ENCODE assay signal across 7 cellular contexts in the genomic region with DNA sequence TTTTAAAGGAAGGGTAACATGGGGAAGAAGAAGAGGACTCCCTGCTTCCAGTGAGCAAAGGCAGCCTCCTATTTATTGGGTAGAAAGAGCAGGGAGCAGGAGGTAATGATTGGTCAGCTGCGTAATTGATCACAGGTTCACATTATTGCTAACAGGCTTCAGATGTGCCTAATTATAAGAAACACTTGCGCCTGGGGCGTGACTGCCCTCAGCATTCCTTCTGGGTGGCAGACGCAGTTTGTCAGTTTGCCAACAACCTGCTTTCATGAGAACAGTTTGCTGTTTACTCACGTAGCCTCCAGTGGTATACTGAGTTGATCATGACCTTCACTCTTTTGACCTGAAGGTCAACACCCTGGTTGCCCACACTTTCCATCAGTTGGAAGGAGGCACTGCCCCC.
DNase-seq lines count a peak whose midpoint lies in the region; FAIRE-seq and TF ChIP-seq lines count a peak whose summit lies in the region.
"Not testable (repeated sequence)": the region's sequence is repeated elsewhere in the genome, so short reads cannot be mapped to it uniquely, and the experiment has no call there.

No MANE protein-coding gene starts in this region.

- peaks cover 0 to 10% (median 0%) of the 10 kb centered on the region in 11 experiments; a peak in 5 of 22 replicates for H3K9me3 ChIP-seq in BLaER1 treated with 17β-estradiol and CSF1 and Interleukin-3, amounts not matched to agents 10 nM and 100 nM (replicated peaks in 1 of 11)
- not testable (repeated sequence) for H3K9me3 ChIP-seq in keratinocyte (ENCODE audit: control insufficient read depth, low read depth, low read length); thyroid gland

- peaks cover 0 to 12% (median 2%) of the 10 kb centered on the region in 11 experiments; a peak in 4 of 22 replicates for H3K27me3 ChIP-seq in BLaER1 treated with 17β-estradiol and CSF1 and Interleukin-3, amounts not matched to agents 10 nM and 100 nM
- H3K27me3 ChIP-seq in bronchial epithelial cell (ENCODE audit: control insufficient read depth, insufficient read depth, low read length); keratinocyte (ENCODE audit: control insufficient read depth, extremely low read depth, insufficient read depth, low read length); thyroid gland: not testable (repeated sequence)

- DNase-seq in AG10803 (ENCODE audit: low read depth) (peak; percentile 84), M059J (ENCODE audit: low read depth) (peak; percentile 29), NCI-H69 (lab: John Stamatoyannopoulos, UW) (peak; percentile 14), thyroid gland (peak; percentile 27 to 57)
- DNase-seq in bronchial epithelial cell (ENCODE audit: low read depth); keratinocyte (ENCODE audit: low read depth, low spot score): not testable (repeated sequence)

- H3K9ac ChIP-seq in BLaER1 treated with 17β-estradiol and CSF1 and Interleukin-3, amounts not matched to agents 10 nM and 100 nM; keratinocyte (ENCODE audit: control insufficient read depth, extremely low read depth, insufficient read depth, low read length): not testable (repeated sequence)

- dilution Hi-C loops in keratinocyte (cut with MboI; ENCODE audit: extremely low pct_ligation_motif_present, low sequenced_read_pairs) = not testable (repeated sequence)

- H3K4me3 ChIP-seq in AG10803 (ENCODE audit: low read length); BLaER1 treated with 17β-estradiol and CSF1 and Interleukin-3, amounts not matched to agents 10 nM and 100 nM; bronchial epithelial cell (ENCODE audit: low read depth, low read length); keratinocyte (ENCODE audit: control insufficient read depth in 2 of 3, extremely low read depth in 1 of 3, insufficient read depth in 2 of 3, low read depth in 1 of 3, low read length in 3 of 3); thyroid gland (replicated peaks in 1 of 3): not testable (repeated sequence)

- not testable (repeated sequence) for H3K79me2 ChIP-seq in keratinocyte (ENCODE audit: control insufficient read depth, insufficient read depth, low read length)

- H4K20me1 ChIP-seq in BLaER1 treated with 17β-estradiol and CSF1 and Interleukin-3, amounts not matched to agents 10 nM and 100 nM; keratinocyte (ENCODE audit: control insufficient read depth, extremely low read depth, insufficient read depth, low read length): not testable (repeated sequence)

- H3K4me1 ChIP-seq in BLaER1 treated with 17β-estradiol and CSF1 and Interleukin-3, amounts not matched to agents 10 nM and 100 nM = peaks cover 52 to 85% (median 77%) of the 10 kb centered on the region in 10 experiments
- H3K4me1 ChIP-seq in keratinocyte (ENCODE audit: control insufficient read depth, extremely low read depth, insufficient read depth, low read length) = not testable (repeated sequence)
- peaks cover 37 to 38% of the 10 kb centered on the region in 2 donors for H3K4me1 ChIP-seq in thyroid gland

- TF ChIP-seq POLR2A in thyroid gland (IDR thresholded peaks at IDR 0.05) = not testable (repeated sequence)

- FAIRE-seq in bronchial epithelial cell (lab: Jason Lieb, UNC) (peak; percentile 75), keratinocyte (lab: Jason Lieb, UNC) (peak; percentile 49)

- not testable (repeated sequence) for H2AFZ ChIP-seq in keratinocyte (ENCODE audit: control insufficient read depth, low read length)

- H3K9me1 ChIP-seq in keratinocyte (ENCODE audit: control insufficient read depth, extremely low read depth, insufficient read depth, low read length) = not testable (repeated sequence)

- peak overlapping the region; percentile 73 to 91 (median 84); a peak in 21 of 22 replicates for H3K4me2 ChIP-seq in BLaER1 treated with 17β-estradiol and CSF1 and Interleukin-3, amounts not matched to agents 10 nM and 100 nM
- not testable (repeated sequence) for H3K4me2 ChIP-seq in keratinocyte (ENCODE audit: control insufficient read depth, extremely low read depth, insufficient read depth, low read depth, low read length)

- WGBS in thyroid gland, 2 donors = 76 to 79% methylated on average over 5 of the region's 5 CpGs

- H3K36me3 ChIP-seq in BLaER1 treated with 17β-estradiol and CSF1 and Interleukin-3, amounts not matched to agents 10 nM and 100 nM; bronchial epithelial cell (ENCODE audit: control insufficient read depth, insufficient read depth, low read length); keratinocyte (ENCODE audit: control insufficient read depth in 2 of 2, extremely low read depth in 1 of 2, insufficient read depth in 2 of 2, low read length in 2 of 2); thyroid gland: not testable (repeated sequence)

- intact Hi-C loops in thyroid gland (cut with DNase I) = not testable (repeated sequence)

- H3K27ac ChIP-seq in BLaER1 treated with 17β-estradiol and CSF1 and Interleukin-3, amounts not matched to agents 10 nM and 100 nM = peak overlapping the region in 6 of 11 experiments; percentile 83 to 94 (median 91); a peak in 10 of 22 replicates
- not testable (repeated sequence) for H3K27ac ChIP-seq in keratinocyte (ENCODE audit: control insufficient read depth, insufficient read depth, low read length)
- peak overlapping the region in 1 of 3 donors; percentile 19 for H3K27ac ChIP-seq in thyroid gland

- not testable (repeated sequence) for TF ChIP-seq CTCF in AG10803 (conservative IDR thresholded peaks at IDR 0.05; ENCODE audit: low read length); bronchial epithelial cell (IDR thresholded peaks at IDR 0.05; ENCODE audit: insufficient read depth, low read length, severe bottlenecking); keratinocyte (optimal IDR thresholded peaks at IDR 0.05 in 1 of 3, IDR thresholded peaks at IDR 0.05 in 1 of 3, conservative IDR thresholded peaks at IDR 0.05 in 1 of 3; ENCODE audit: extremely low read depth in 1 of 3, insufficient read depth in 2 of 3, low read length in 3 of 3); thyroid gland (IDR thresholded peaks at IDR 0.05)
